Comparison of ENCODE assay signal across 18 cellular contexts in genomic region chr2:120992791-120993555, GRCh38.
DNase-seq lines count a peak whose midpoint lies in the region; ATAC-seq and TF ChIP-seq lines count a peak whose summit lies in the region.
"Had no signal": no experiment of that assay in that cellular context is flagged by ENCODE, and none has a peak within 500 bp of the region (broad histone marks: within the 10 kb centered on the region; RNA-seq: fewer than 3 reads in every experiment).

No MANE protein-coding gene starts in this region.

- peaks cover 5% of the 10 kb centered on the region for H3K4me1 Mint-ChIP-seq in osteocyte (ENCODE audit: unreplicated experiment)
- H3K4me1 Mint-ChIP-seq: CD4-positive, CD25-positive, alpha-beta regulatory T cell had no signal

- peaks cover 17% of the 10 kb centered on the region for H3K36me3 Mint-ChIP-seq in osteocyte (ENCODE audit: unreplicated experiment)
- H3K36me3 Mint-ChIP-seq: CD4-positive, CD25-positive, alpha-beta regulatory T cell had no signal

- no peak overlapping the region for H3K9ac ChIP-seq in BLaER1
- H3K9ac ChIP-seq: GM23248 had no signal

- H3K27me3 ChIP-seq in BLaER1, result no peaks in the 10 kb centered on the region

- H3K4me3 ChIP-seq in BLaER1, result no peak overlapping the region
- H3K4me3 ChIP-seq: GM23248, K562 had no signal

- H3K9me3 ChIP-seq in BLaER1, result peaks cover 19% of the 10 kb centered on the region

- H4K20me1 ChIP-seq in BLaER1, result no peaks in the 10 kb centered on the region

- no peak overlapping the region for H3K4me3 Mint-ChIP-seq in osteocyte (ENCODE audit: unreplicated experiment)
- H3K4me3 Mint-ChIP-seq: CD4-positive, CD25-positive, alpha-beta regulatory T cell had no signal

- peak overlapping the region; percentile 46 for H3K4me2 ChIP-seq in BLaER1

- TF ChIP-seq CTCF in GM10266 (IDR thresholded peaks at IDR 0.05; ENCODE audit: control insufficient read depth, insufficient read depth, low read depth, missing control alignments), result no peak
- TF ChIP-seq CTCF in osteocyte (IDR thresholded peaks at IDR 0.05), result no peak

- no peaks in the 10 kb centered on the region for H3K36me3 ChIP-seq in BLaER1

- H3K27ac ChIP-seq in BLaER1 (no peak overlapping the region), substantia nigra (ENCODE audit: low read depth, low read length, poor library complexity, severe bottlenecking) (no peak overlapping the region)
- H3K27ac ChIP-seq: GM23248 had no signal

- DNase-seq in GM10266 (ENCODE audit: extremely low spot score) (peak; percentile 4), ecto neural progenitor cell (ENCODE audit: low spot score) (peak; percentile 17), osteocyte (ENCODE audit: extremely low spot score, unreplicated experiment) (peak; percentile 69), activated T-cell treated with anti-CD3 and anti-CD28 coated beads for 4 hours (no peak), substantia nigra (lab: John Stamatoyannopoulos, UW) (no peak)
- DNase-seq: CD4-positive, CD25-positive, alpha-beta regulatory T cell; DMS53; GM23248; HCEC 1CT; NCI-H1436; NCI-H2029; NCI-H2171; NCI-H446; NCI-H69; SIG-M5 had no signal

- ATAC-seq in GM21515 (IDR thresholded peaks at IDR 0.05; ENCODE audit: unreplicated experiment), result no peak
- ATAC-seq: K562 had no signal

- peaks cover 30% of the 10 kb centered on the region for H3K4me1 ChIP-seq in BLaER1

- H3K27ac Mint-ChIP-seq in osteocyte (ENCODE audit: unreplicated experiment), result no peak overlapping the region
- H3K27ac Mint-ChIP-seq: CD4-positive, CD25-positive, alpha-beta regulatory T cell had no signal

- H3K27me3 Mint-ChIP-seq in osteocyte (ENCODE audit: unreplicated experiment), result no peaks in the 10 kb centered on the region

- H3K9me3 Mint-ChIP-seq in osteocyte (ENCODE audit: unreplicated experiment), result no peaks in the 10 kb centered on the region

Comparison
In these comparisons a context has a peak if more than half of its experiments do, and no peak if none do; other contexts are left out.
1. DNase-seq: peak in GM10266 (single experiment), ecto neural progenitor cell (single experiment) and osteocyte (single experiment); none in activated T-cell treated with anti-CD3 and anti-CD28 coated beads for 4 hours (single experiment) and substantia nigra (0 of 49).